29 cellular contexts compared by ENCODE assay signal in the genomic region with DNA sequence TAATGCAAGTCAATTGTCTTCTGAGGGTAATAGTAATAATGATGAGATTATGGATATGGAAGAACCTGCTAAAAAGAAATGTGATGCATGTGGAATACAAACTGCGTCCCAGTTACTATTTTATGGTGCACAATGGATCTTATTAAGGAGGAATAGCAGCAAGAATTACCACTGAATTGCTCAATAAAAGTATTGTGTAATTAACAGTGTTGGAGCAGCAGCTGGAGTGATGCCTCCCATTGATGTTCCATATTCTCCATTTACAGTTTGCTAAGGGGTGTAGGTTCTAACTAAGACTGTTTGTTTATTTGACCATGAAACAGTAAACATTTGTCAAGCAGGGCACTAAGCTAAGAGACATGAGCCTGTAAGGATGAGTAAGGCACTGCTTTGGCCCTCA.
"Had no signal": no experiment of that assay in that cellular context is flagged by ENCODE, and none has a peak within 500 bp of the region (broad histone marks: within the 10 kb centered on the region; RNA-seq: fewer than 3 reads in every experiment).

No MANE protein-coding gene starts in this region.

- H3K4me3 Mint-ChIP-seq: activated CD8-positive, alpha-beta memory T cell treated with anti-CD3 and anti-CD28 coated beads, Interleukin-2, amount 10 ng/mL, durations not matched to agents 7 days and 5 days; activated CD8-positive, alpha-beta T cell treated with anti-CD3 and anti-CD28 coated beads, Interleukin-2, amount 10 ng/mL, durations not matched to agents 7 days and 5 days; naive thymus-derived CD4-positive, alpha-beta T cell; neural crest cell; stimulated activated naive B cell treated with anti-CD40 and anti-IgM and Interleukin-4, amounts not matched to agents 10 μg/mL and 1 μg/mL and 100 μg/mL, for 72 hours; T-helper 17 cell had no signal

- H3K9me3 Mint-ChIP-seq: activated naive CD4-positive, alpha-beta T cell treated with anti-CD3 and anti-CD28 coated beads, Interleukin-2, amount 50 U/mL, for 72 hours; neural crest cell; stimulated activated naive B cell treated with anti-CD40 and anti-IgM and Interleukin-4, amounts not matched to agents 10 μg/mL and 1 μg/mL and 100 μg/mL, for 72 hours had no signal

- H3K4me1 Mint-ChIP-seq: activated CD8-positive, alpha-beta memory T cell treated with anti-CD3 and anti-CD28 coated beads, Interleukin-2, amount 10 ng/mL, durations not matched to agents 7 days and 5 days; naive thymus-derived CD4-positive, alpha-beta T cell; T-helper 17 cell had no signal

- H3K27ac Mint-ChIP-seq: activated CD8-positive, alpha-beta memory T cell treated with anti-CD3 and anti-CD28 coated beads, Interleukin-2, amount 10 ng/mL, durations not matched to agents 7 days and 5 days; activated CD8-positive, alpha-beta T cell treated with anti-CD3 and anti-CD28 coated beads, Interleukin-2, amount 10 ng/mL, durations not matched to agents 7 days and 5 days; activated naive CD4-positive, alpha-beta T cell treated with anti-CD3 and anti-CD28 coated beads, Interleukin-2, amount 50 U/mL, for 72 hours; naive thymus-derived CD4-positive, alpha-beta T cell; stimulated activated naive B cell treated with anti-CD40 and anti-IgM and Interleukin-4, amounts not matched to agents 10 μg/mL and 1 μg/mL and 100 μg/mL, for 72 hours; T-helper 17 cell had no signal

- H3K4me3 ChIP-seq: gastrocnemius medialis, hepatocyte, pancreas, prostate gland, stomach, thyroid gland, upper lobe of left lung, vagina had no signal

- H3K36me3 Mint-ChIP-seq: activated CD8-positive, alpha-beta memory T cell treated with anti-CD3 and anti-CD28 coated beads, Interleukin-2, amount 10 ng/mL, durations not matched to agents 7 days and 5 days; activated naive CD4-positive, alpha-beta T cell treated with anti-CD3 and anti-CD28 coated beads, Interleukin-2, amount 50 U/mL, for 72 hours; naive thymus-derived CD4-positive, alpha-beta T cell; stimulated activated naive B cell treated with anti-CD40 and anti-IgM and Interleukin-4, amounts not matched to agents 10 μg/mL and 1 μg/mL and 100 μg/mL, for 72 hours had no signal

- DNase-seq: activated CD4-positive, alpha-beta T cell treated with anti-CD3 and anti-CD28 coated beads for 1 hour; activated CD8-positive, alpha-beta memory T cell treated with anti-CD3 and anti-CD28 coated beads, Interleukin-2, amount 10 ng/mL, durations not matched to agents 7 days and 5 days; activated CD8-positive, alpha-beta T cell treated with anti-CD3 and anti-CD28 coated beads, Interleukin-2, amount 10 ng/mL, durations not matched to agents 7 days and 5 days; activated naive CD4-positive, alpha-beta T cell; activated T-cell treated with anti-CD3 and anti-CD28 coated beads, Interleukin-2, amount 50 U/mL, for 48 hours; effector CD8-positive, alpha-beta T cell; erythroblast; gastrocnemius medialis; glutamatergic neuron; islet precursor cell; midbrain; naive thymus-derived CD4-positive, alpha-beta T cell; nucleus accumbens; pancreas; retina; stimulated activated CD4-positive, alpha-beta T cell treated with anti-CD3 and anti-CD28 coated beads, Interleukin-15, amount 100 ng/mL, for 24 hours; stimulated activated CD4-positive, alpha-beta T cell treated with anti-CD3 and anti-CD28 coated beads, Interleukin-2, amount 100 ng/mL, for 24 hours; stimulated activated naive B cell treated with anti-CD40 and anti-IgM and Interleukin-4, amounts not matched to agents 10 μg/mL and 1 μg/mL and 100 μg/mL, for 72 hours; stomach; SW 1271; T-helper 17 cell; T1000; thyroid gland; upper lobe of left lung had no signal

- H3K27me3 Mint-ChIP-seq: activated CD8-positive, alpha-beta memory T cell treated with anti-CD3 and anti-CD28 coated beads, Interleukin-2, amount 10 ng/mL, durations not matched to agents 7 days and 5 days had no signal

- ATAC-seq: activated CD8-positive, alpha-beta memory T cell treated with anti-CD3 and anti-CD28 coated beads, Interleukin-2, amount 10 ng/mL, durations not matched to agents 7 days and 5 days; activated CD8-positive, alpha-beta T cell treated with anti-CD3 and anti-CD28 coated beads, Interleukin-2, amount 10 ng/mL, durations not matched to agents 7 days and 5 days; activated naive CD4-positive, alpha-beta T cell treated with anti-CD3 and anti-CD28 coated beads, Interleukin-2, amount 50 U/mL, for 72 hours; gastrocnemius medialis; naive thymus-derived CD4-positive, alpha-beta T cell; pancreas; stimulated activated naive B cell treated with anti-CD40 and anti-IgM and Interleukin-4, amounts not matched to agents 10 μg/mL and 1 μg/mL and 100 μg/mL, for 72 hours; T-helper 17 cell had no signal
